Comparison of ENCODE assay signal across 1 cellular context in genomic region chr11:116836648-116837023, GRCh38.
TF ChIP-seq lines count a peak whose summit lies in the region.

No MANE protein-coding gene starts in this region.

TF ChIP-seq in IMR-90, 13 proteins besides CTCF, POLR2A, EP300 and RAD21:
- TF ChIP-seq USF2 (IDR thresholded peaks at IDR 0.05; ENCODE audit: low read depth, low read length): no peak
- no peak for TF ChIP-seq FOS (IDR thresholded peaks at IDR 0.05; ENCODE audit: low read depth, low read length)
- TF ChIP-seq CHD1 (IDR thresholded peaks at IDR 0.05; ENCODE audit: low read depth, low read length): no peak
- no peak for TF ChIP-seq MAZ (IDR thresholded peaks at IDR 0.05; ENCODE audit: borderline replicate concordance, low read depth, low read length)
- no peak for TF ChIP-seq ELK1 (IDR thresholded peaks at IDR 0.05; ENCODE audit: borderline replicate concordance, low read depth, low read length)
- no peak for TF ChIP-seq NFE2L2 (IDR thresholded peaks at IDR 0.05; ENCODE audit: low read depth, low read length)
- TF ChIP-seq RFX5 (IDR thresholded peaks at IDR 0.05; ENCODE audit: low read depth, low read length): no peak
- no peak for TF ChIP-seq CEBPB (IDR thresholded peaks at IDR 0.05; ENCODE audit: low read depth, low read length)
- TF ChIP-seq MXI1 (IDR thresholded peaks at IDR 0.05; ENCODE audit: borderline replicate concordance, low read depth, low read length): no peak
- TF ChIP-seq RCOR1 (IDR thresholded peaks at IDR 0.05; ENCODE audit: insufficient replicate concordance, low read length): no peak
- TF ChIP-seq MAFK (IDR thresholded peaks at IDR 0.05; ENCODE audit: low read depth, low read length): no peak
